9 cellular contexts compared by ENCODE assay signal in the genomic region with DNA sequence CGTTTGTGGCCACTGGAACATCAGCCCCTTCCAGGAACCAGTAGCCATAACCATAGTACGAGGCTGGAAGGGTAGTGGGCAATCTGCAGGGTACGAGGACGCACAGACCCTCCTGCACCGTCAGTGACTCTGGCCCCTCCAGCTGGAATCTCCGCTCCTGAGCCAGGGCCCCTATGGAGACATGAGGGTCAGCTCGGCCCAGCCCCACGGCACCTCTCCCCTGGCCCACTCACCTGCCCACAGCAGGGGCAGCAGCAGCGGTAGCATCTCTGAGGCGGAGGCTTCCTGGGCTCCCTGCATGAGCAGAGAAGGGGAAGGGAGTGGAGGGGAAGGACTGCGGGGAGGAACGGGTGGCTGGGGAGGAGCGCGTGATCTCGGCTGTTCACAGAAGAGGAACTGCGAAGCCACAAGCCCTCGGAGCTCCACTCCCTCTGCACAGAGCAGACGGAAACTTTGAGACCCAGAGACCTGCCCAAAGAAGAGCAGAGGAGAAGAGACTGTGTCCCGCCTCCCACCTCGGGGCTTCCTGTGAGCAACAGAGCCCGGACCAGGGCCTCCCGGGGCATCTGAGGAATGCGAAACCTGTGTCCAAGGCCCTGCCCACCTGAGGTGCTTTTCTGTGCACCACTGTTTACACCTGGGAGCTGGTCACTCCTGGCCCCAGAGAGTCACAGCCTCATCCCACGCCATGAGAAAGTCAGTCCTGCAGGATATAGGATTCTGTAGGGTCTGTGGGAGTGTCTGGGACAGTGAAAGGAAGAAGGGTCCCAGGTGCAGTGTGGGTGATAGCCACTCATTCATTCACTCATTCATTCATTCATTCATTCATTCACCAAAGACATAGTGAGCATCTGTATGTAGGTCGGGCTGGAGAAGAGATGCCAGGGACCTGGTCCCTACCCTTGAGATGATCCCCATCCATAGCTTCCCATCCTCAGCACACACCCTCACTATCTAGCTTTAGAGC. TPM values are rescaled to one million over a fixed set of nuclear protein-coding genes. Genes with fewer than 3 reads are reported as not detected.
DNase-seq lines count a peak whose midpoint lies in the region; ATAC-seq, FAIRE-seq and TF ChIP-seq lines count a peak whose summit lies in the region.
"Had no signal": no experiment of that assay in that cellular context is flagged by ENCODE, and none has a peak within 500 bp of the region (broad histone marks: within the 10 kb centered on the region; RNA-seq: fewer than 3 reads in every experiment).

SIGLEC6 (minus strand) TSS at position 322 of the 967 bp plus-strand sequence; CDS start at position 300, 22 bp downstream.

- no peak for TF ChIP-seq POLR2A in vagina (IDR thresholded peaks at IDR 0.05)

- H3K36me3 ChIP-seq in heart right ventricle (no peaks in the 10 kb centered on the region), vagina (no peaks in the 10 kb centered on the region)

- H3K9me3 ChIP-seq in heart right ventricle, result peaks cover 0 to 14% (median 0%) of the 10 kb centered on the region in 11 donors
- no peaks in the 10 kb centered on the region for H3K9me3 ChIP-seq in vagina

- intact Hi-C loops in heart right ventricle (cut with DNase I), result no loop called here
- intact Hi-C loops in vagina (cut with DNase I), result loop anchor here (5.0 kb wide), 1 partner anchor 39 kb away; no protein-coding TSS in a partner anchor

- no peak for FAIRE-seq in RCC 7860 (lab: Jason Lieb, UNC)

- WGBS in heart right ventricle, 2 donors, result 36 to 40% methylated on average over 25 of the region's 25 CpGs

- H3K4me1 ChIP-seq in heart right ventricle, result no peaks in the 10 kb centered on the region
- no peaks in the 10 kb centered on the region for H3K4me1 ChIP-seq in vagina

- H3K27ac ChIP-seq in heart right ventricle (no peak within 1 kb of the TSS), vagina (no peak within 1 kb of the TSS)

- peaks cover 0 to 45% (median 31%) of the 10 kb centered on the region in 7 donors for H3K27me3 ChIP-seq in heart right ventricle
- no peaks in the 10 kb centered on the region for H3K27me3 ChIP-seq in vagina

- no peak within 1 kb of the TSS for H3K4me3 ChIP-seq in heart right ventricle
- H3K4me3 ChIP-seq in vagina, result no peak within 1 kb of the TSS

- ATAC-seq in heart right ventricle (peak in 7 of 8 donors; percentile 54 to 86 (median 66)), GM18861 (IDR thresholded peaks at IDR 0.05; ENCODE audit: unreplicated experiment) (no peak)

- TF ChIP-seq CTCF in heart right ventricle (IDR thresholded peaks at IDR 0.05) (no peak), vagina (IDR thresholded peaks at IDR 0.05) (no peak)

- DNase-seq in stimulated activated CD4-positive, alpha-beta T cell treated with anti-CD3 and anti-CD28 coated beads, Interleukin-4, amount 100 ng/mL, for 4 hours, result peak; percentile 3 to 30
- no peak for DNase-seq in stimulated activated CD4-positive, alpha-beta T cell treated with anti-CD3 and anti-CD28 coated beads, Interleukin-4, amount 100 ng/mL, for 1 hour
- peak; percentile 97 for DNase-seq in MV-4-11 (lab: John Stamatoyannopoulos, UW)
- peak; percentile 20 to 34 for DNase-seq in heart right ventricle
- DNase-seq in dermis blood vessel endothelial cell, result no peak
- no peak for DNase-seq in vagina (ENCODE audit: extremely low spot score in 2 of 2)
- no peak for DNase-seq in RCC 7860 (ENCODE audit: low spot score)

RNA-seq across cellular contexts. Expression of gene SIGLEC6, which starts in this region (rescaled TPM):
- total RNA-seq in heart right ventricle, result under 1 TPM in 7 of 10 donors, not detected in 3; 0.15 to 0.42 (median 0.21) TPM
- polyA plus RNA-seq in heart right ventricle, result not detected
- total RNA-seq in dermis blood vessel endothelial cell, result not detected in 2 replicates
- 1.2 TPM for total RNA-seq in vagina
- polyA plus RNA-seq: neural cell had no signal

Comparison
In these comparisons a context has a peak if more than half of its experiments do, and no peak if none do; other contexts are left out.
1. DNase-seq: peak in stimulated activated CD4-positive, alpha-beta T cell treated with anti-CD3 and anti-CD28 coated beads, Interleukin-4, amount 100 ng/mL, for 4 hours (2 of 2) and MV-4-11 (single experiment); none in stimulated activated CD4-positive, alpha-beta T cell treated with anti-CD3 and anti-CD28 coated beads, Interleukin-4, amount 100 ng/mL, for 1 hour (single experiment), dermis blood vessel endothelial cell (single experiment), vagina (0 of 2) and RCC 7860 (single experiment).
2. Peak in DNase-seq and ATAC-seq in heart right ventricle; RNA of the gene not detected or under 1 TPM.